In genomic region chr9:41113348-41113747, GRCh38 we compare ENCODE assay signal across 12 cellular contexts. TPM values are rescaled to one million over a fixed set of nuclear protein-coding genes. Genes with fewer than 3 reads are reported as not detected.
"Had no signal": no experiment of that assay in that cellular context is flagged by ENCODE, and none has a peak within 500 bp of the region (broad histone marks: within the 10 kb centered on the region; RNA-seq: fewer than 3 reads in every experiment).

No MANE protein-coding gene starts in this region.

RNA-seq across cellular contexts. Expression of gene FOXD4L6, which starts 15.1 kb away (rescaled TPM):
- total RNA-seq: activated CD4-positive, alpha-beta memory T cell treated with anti-CD3 and anti-CD28 coated beads for 36 hours; activated naive CD4-positive, alpha-beta T cell treated with anti-CD3 and anti-CD28 coated beads for 36 hours; activated T-cell treated with anti-CD3 and anti-CD28 coated beads, Interleukin-2, amount 50 U/mL, for 4 hours; activated T-helper 2 cell treated with anti-CD3 and anti-CD28 coated beads, Interferon-gamma antibody, Interleukin-2, Interleukin-4, amounts not matched to agents 10 μg/mL and 5 μg/mL and 100 μg/mL, durations not matched to agents 14 hours and 24 hours and 36 hours; body of pancreas; colonic mucosa; fibroblast of lung; fibroblast of villous mesenchyme; gastroesophageal sphincter; glomerular endothelial cell; T-helper 2 cell treated with Interferon-gamma antibody and Interleukin-4, amounts not matched to agents 100 ng/mL and 5 ng/mL, for 36 hours; WTC11 had no signal
